ENCODE assay signal across 19 cellular contexts in the genomic region with DNA sequence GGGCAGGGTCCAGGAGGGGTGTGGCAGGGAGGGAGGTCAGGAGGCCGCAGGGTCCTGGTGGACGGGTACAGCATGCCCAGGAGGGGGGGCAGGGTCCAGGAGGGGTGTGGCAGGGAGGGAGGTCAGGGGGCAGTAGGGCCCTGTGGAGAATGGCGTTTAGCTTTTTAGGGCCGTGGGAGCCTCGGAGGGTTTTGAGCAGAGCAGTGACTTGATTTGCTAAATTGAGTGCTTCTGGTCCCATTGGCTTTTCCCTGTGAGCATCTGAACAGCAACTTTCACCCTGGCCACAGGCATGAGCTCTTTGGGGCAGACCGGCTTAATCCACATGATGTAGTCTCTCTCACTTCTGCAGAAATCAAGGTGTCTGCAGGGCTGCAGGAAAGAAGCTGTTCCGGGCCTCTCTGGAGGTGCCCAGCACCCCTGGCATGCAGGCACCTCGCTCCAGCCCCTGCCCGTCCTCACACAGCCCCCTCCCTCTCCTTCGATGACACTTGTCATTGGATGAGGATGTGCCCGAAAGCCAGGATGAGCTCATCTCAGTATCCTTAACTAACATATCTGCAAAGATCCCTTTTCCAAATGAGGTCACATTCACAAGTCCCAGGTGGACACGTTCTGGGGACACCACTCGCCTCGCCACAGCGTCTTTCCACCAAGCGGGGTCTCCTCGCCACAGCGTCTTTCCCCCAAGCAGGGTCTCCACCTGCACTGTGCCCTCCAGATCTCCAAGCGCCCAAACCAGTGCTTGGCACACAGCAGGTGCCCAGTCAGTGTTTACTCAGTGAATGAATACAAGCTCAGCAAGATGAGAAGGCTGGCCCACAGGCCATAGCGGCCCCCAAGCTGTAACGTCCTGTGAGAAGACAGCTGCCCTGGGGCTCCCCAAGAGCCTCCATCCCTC.
DNase-seq lines count a peak whose midpoint lies in the region; ATAC-seq and TF ChIP-seq lines count a peak whose summit lies in the region.
"Had no signal": no experiment of that assay in that cellular context is flagged by ENCODE, and none has a peak within 500 bp of the region (broad histone marks: within the 10 kb centered on the region; RNA-seq: fewer than 3 reads in every experiment).

No MANE protein-coding gene starts in this region.

- no peak overlapping the region for H2AK5ac ChIP-seq in H9 (ENCODE audit: insufficient read length, low read length)

- H3K4ac ChIP-seq in H9 (ENCODE audit: low read depth, low read length), result no peak overlapping the region

- no peak overlapping the region for H3K18ac ChIP-seq in H9 (ENCODE audit: insufficient read length, low read depth, low read length)

- no peaks in the 10 kb centered on the region for H4K20me1 ChIP-seq in H9 (ENCODE audit: control insufficient read depth, insufficient read depth, insufficient read length)

- H3K27ac Mint-ChIP-seq in H9, result no peak overlapping the region

- no peak overlapping the region for H3K4me3 Mint-ChIP-seq in H9
- H3K4me3 Mint-ChIP-seq: naive thymus-derived CD8-positive, alpha-beta T cell had no signal

- no peaks in the 10 kb centered on the region for H3K23me2 ChIP-seq in H9 (ENCODE audit: insufficient read length, low read depth, low read length, poor library complexity, severe bottlenecking)

- H3K9me3 ChIP-seq in BE2C (no peaks in the 10 kb centered on the region), H9 (ENCODE audit: control insufficient read depth, low read depth, low read length) (no peaks in the 10 kb centered on the region), colonic mucosa (no peaks in the 10 kb centered on the region)
- H3K9me3 ChIP-seq: thoracic aorta had no signal

- H3K36me3 Mint-ChIP-seq in H9 (ENCODE audit: insufficient read depth in 1 of 3, low read depth in 3 of 3), result no peaks in the 10 kb centered on the region; a peak in 1 of 7 replicates
- H3K36me3 Mint-ChIP-seq: naive thymus-derived CD8-positive, alpha-beta T cell had no signal

- no peak overlapping the region for H2BK120ac ChIP-seq in H9 (ENCODE audit: low read depth, low read length, poor library complexity, severe bottlenecking)

- H4K91ac ChIP-seq in H9 (ENCODE audit: insufficient read length, low read depth, low read length), result no peak overlapping the region

- H3K4me1 ChIP-seq in BE2C (no peaks in the 10 kb centered on the region), H9 (ENCODE audit: insufficient read depth, low read length) (no peaks in the 10 kb centered on the region), colonic mucosa (no peaks in the 10 kb centered on the region)

- no peak overlapping the region for H2BK12ac ChIP-seq in H9 (ENCODE audit: insufficient read length, low read depth, low read length)

- CTCF ChIA-PET in GM10248 (lab: Yijun Ruan, JAX), result no interaction called here

- WGBS in H9 (ENCODE audit: extremely low coverage, insufficient read length, low lambda C conversion rate), result no CpG with 5 or more reads among the region's 21 CpGs

- TF ChIP-seq CTCF in BE2C (IDR thresholded peaks at IDR 0.05; ENCODE audit: low read depth, low read length), result no peak
- no peak for TF ChIP-seq CTCF in H9 (conservative IDR thresholded peaks at IDR 0.05)
- no peak for TF ChIP-seq CTCF in colonic mucosa (IDR thresholded peaks at IDR 0.05)
- no peak for TF ChIP-seq CTCF in GM10248 (IDR thresholded peaks at IDR 0.05; ENCODE audit: control extremely low read depth, extremely low read depth, low read depth, missing control alignments)

- H2BK5ac ChIP-seq in H9 (ENCODE audit: insufficient read length, low read length), result no peak overlapping the region

- intact Hi-C loops in colonic mucosa (cut with DNase I) (no loop called here), posterior cingulate gyrus (cut with DNase I) (no loop called here)

- H3K4me2 ChIP-seq in H9 (ENCODE audit: insufficient read depth, insufficient read length, low read length), result no peak overlapping the region

- POLR2A ChIA-PET in GM10248 (lab: Yijun Ruan, JAX), result no interaction called here

- no peak overlapping the region for H3T11ph ChIP-seq in H9 (ENCODE audit: low read length)

- H3K56ac ChIP-seq in H9 (ENCODE audit: insufficient read length, low read depth, low read length), result no peak overlapping the region

- no peak overlapping the region for H2BK20ac ChIP-seq in H9 (ENCODE audit: low read depth, low read length, poor library complexity, severe bottlenecking)

- no peaks in the 10 kb centered on the region for H3K36me3 ChIP-seq in BE2C
- H3K36me3 ChIP-seq in colonic mucosa, result no peaks in the 10 kb centered on the region
- H3K36me3 ChIP-seq: heart right ventricle, SJSA1, thoracic aorta had no signal

- H3K27me3 Mint-ChIP-seq in H9 (ENCODE audit: low read depth), result peaks cover 32% of the 10 kb centered on the region

- H4K5ac ChIP-seq in H9 (ENCODE audit: insufficient read length, low read depth, low read length), result no peak overlapping the region

- peak; percentile 2 for DNase-seq in BE2C
- DNase-seq in H9, result peak; percentile 18
- DNase-seq in colonic mucosa, result peak; percentile 7
- peak in 8 of 10 donors; percentile 0 to 78 (median 16) for DNase-seq in posterior cingulate gyrus
- no peak for DNase-seq in stimulated activated CD4-positive, alpha-beta T cell treated with anti-CD3 and anti-CD28 coated beads, Interleukin-12 subunit alpha, Interleukin-12 subunit beta, amount 100 ng/mL, for 4 hours
- DNase-seq in NCI-H128 (lab: John Stamatoyannopoulos, UW; ENCODE audit: unreplicated experiment), result no peak
- DNase-seq in GM10248 (ENCODE audit: extremely low spot score), result no peak
- DNase-seq: activated naive CD4-positive, alpha-beta T cell; HCEC 1CT; mesenchymal stem cell; NCI-H1417; NCI-H774 had no signal

- no peak overlapping the region for H3K14ac ChIP-seq in H9 (ENCODE audit: insufficient read depth, low read length)

- H4K8ac ChIP-seq in H9 (replicated peaks; ENCODE audit: insufficient read length, low read depth, low read length), result no peak overlapping the region

- H3K9me3 Mint-ChIP-seq in H9, result no peaks in the 10 kb centered on the region; a peak in 2 of 5 replicates
- H3K9me3 Mint-ChIP-seq: naive thymus-derived CD8-positive, alpha-beta T cell had no signal

- no peak overlapping the region for H3K9ac ChIP-seq in H9 (ENCODE audit: extremely low read depth, insufficient read length, low read length)
- no peak overlapping the region for H3K9ac ChIP-seq in colonic mucosa (ENCODE audit: low read depth in 2 of 2, low read length in 2 of 2)

- H3K4me3 ChIP-seq in BE2C (ENCODE audit: low read depth, low read length), result no peak overlapping the region
- H3K4me3 ChIP-seq in colonic mucosa, result no peak overlapping the region
- H3K4me3 ChIP-seq: heart right ventricle, SJSA1, thoracic aorta had no signal

- H3K27ac ChIP-seq in H9 (ENCODE audit: insufficient read length, low read depth, low read length) (no peak overlapping the region), colonic mucosa (no peak overlapping the region)
- H3K27ac ChIP-seq: heart right ventricle, SJSA1, thoracic aorta, VCaP had no signal

- H2BK15ac ChIP-seq in H9 (ENCODE audit: low read depth, low read length), result no peak overlapping the region

- H3K4me1 Mint-ChIP-seq in H9, result peaks cover 9 to 16% of the 10 kb centered on the region in 2 experiments

- H2AFZ ChIP-seq in H9 (ENCODE audit: low read length), result no peak overlapping the region

- no peaks in the 10 kb centered on the region for H3K27me3 ChIP-seq in BE2C
- no peaks in the 10 kb centered on the region for H3K27me3 ChIP-seq in H9 (ENCODE audit: insufficient read depth, low read length)
- no peaks in the 10 kb centered on the region for H3K27me3 ChIP-seq in colonic mucosa
- H3K27me3 ChIP-seq: SJSA1 had no signal

- H3K23ac ChIP-seq in H9 (ENCODE audit: insufficient read length, low read depth, low read length), result no peak overlapping the region

- H3K79me2 ChIP-seq in H9 (ENCODE audit: insufficient read depth, low read length), result no peaks in the 10 kb centered on the region

- no peaks in the 10 kb centered on the region for H3K79me1 ChIP-seq in H9 (ENCODE audit: insufficient read depth, low read depth, low read length, poor library complexity, severe bottlenecking)

- no peak for ATAC-seq in GM21381 (IDR thresholded peaks at IDR 0.05; ENCODE audit: unreplicated experiment)
- ATAC-seq: naive thymus-derived CD8-positive, alpha-beta T cell; T-helper 17 cell had no signal

Comparison
In these comparisons a context has a peak if more than half of its experiments do, and no peak if none do; other contexts are left out.
1. DNase-seq: peak in BE2C (single experiment), H9 (single experiment), colonic mucosa (single experiment) and posterior cingulate gyrus (8 of 10); none in stimulated activated CD4-positive, alpha-beta T cell treated with anti-CD3 and anti-CD28 coated beads, Interleukin-12 subunit alpha, Interleukin-12 subunit beta, amount 100 ng/mL, for 4 hours (single experiment), NCI-H128 (single experiment) and GM10248 (single experiment).